In genomic region chr7:127715901-127716300, GRCh38 we compare ENCODE assay signal across 22 cellular contexts.
"Had no signal": no experiment of that assay in that cellular context is flagged by ENCODE, and none has a peak within 500 bp of the region (broad histone marks: within the 10 kb centered on the region; RNA-seq: fewer than 3 reads in every experiment).

No MANE protein-coding gene starts in this region.

- ATAC-seq: activated CD8-positive, alpha-beta T cell treated with anti-CD3 and anti-CD28 coated beads, Interleukin-2, amount 10 ng/mL, durations not matched to agents 7 days and 5 days; activated T-helper 17 cell treated with anti-CD3 and anti-CD28 coated beads, Interleukin-2, amount 50 U/mL, for 72 hours; gastroesophageal sphincter; heart left ventricle; left ventricle myocardium superior; natural killer cell had no signal

- H3K27me3 Mint-ChIP-seq: activated naive CD8-positive, alpha-beta T cell treated with anti-CD3 and anti-CD28 coated beads for 36 hours; activated T-helper 17 cell treated with anti-CD3 and anti-CD28 coated beads, Interleukin-2, amount 50 U/mL, for 72 hours had no signal

- H3K4me3 Mint-ChIP-seq: activated CD8-positive, alpha-beta T cell treated with anti-CD3 and anti-CD28 coated beads, Interleukin-2, amount 10 ng/mL, durations not matched to agents 7 days and 5 days; activated naive CD8-positive, alpha-beta T cell treated with anti-CD3 and anti-CD28 coated beads for 36 hours; activated T-helper 17 cell treated with anti-CD3 and anti-CD28 coated beads, Interleukin-2, amount 50 U/mL, for 72 hours had no signal

- H3K27me3 ChIP-seq: gastroesophageal sphincter, heart left ventricle, ovary, upper lobe of left lung had no signal

- H3K27ac Mint-ChIP-seq: activated CD8-positive, alpha-beta T cell treated with anti-CD3 and anti-CD28 coated beads, Interleukin-2, amount 10 ng/mL, durations not matched to agents 7 days and 5 days; activated naive CD8-positive, alpha-beta T cell treated with anti-CD3 and anti-CD28 coated beads for 36 hours; activated T-helper 17 cell treated with anti-CD3 and anti-CD28 coated beads, Interleukin-2, amount 50 U/mL, for 72 hours had no signal

- H3K4me3 ChIP-seq: coronary artery, gastroesophageal sphincter, heart left ventricle, ovary, prostate gland, thoracic aorta, upper lobe of left lung had no signal

- H3K27ac ChIP-seq: coronary artery, gastroesophageal sphincter, heart left ventricle, ovary, prostate gland, thoracic aorta, upper lobe of left lung had no signal

- H3K36me3 ChIP-seq: ovary, prostate gland had no signal

- H3K9me3 Mint-ChIP-seq: activated T-helper 17 cell treated with anti-CD3 and anti-CD28 coated beads, Interleukin-2, amount 50 U/mL, for 72 hours had no signal

- H3K9me3 ChIP-seq: ovary, prostate gland, thoracic aorta had no signal

- H3K4me1 ChIP-seq: gastroesophageal sphincter, prostate gland had no signal

- DNase-seq: activated CD4-positive, alpha-beta T cell treated with anti-CD3 and anti-CD28 coated beads for 1 hour; activated CD4-positive, alpha-beta T cell treated with anti-CD3 and anti-CD28 coated beads, Interleukin-2, amount 50 U/mL, for 1 hour; activated CD8-positive, alpha-beta T cell treated with anti-CD3 and anti-CD28 coated beads, Interleukin-2, amount 10 ng/mL, durations not matched to agents 7 days and 5 days; activated naive CD4-positive, alpha-beta T cell treated with Interleukin-2 at 50 U/mL for 16 hours; activated naive CD8-positive, alpha-beta T cell treated with anti-CD3 and anti-CD28 coated beads for 36 hours; activated T-cell treated with anti-CD3 and anti-CD28 coated beads, Interleukin-2, amount 50 U/mL, for 1 hour; amniotic stem cell; cerebellar nuclear complex; heart left ventricle; left ventricle myocardium superior; mammary epithelial cell; midbrain; natural killer cell; ovary; stimulated activated CD4-positive, alpha-beta T cell treated with anti-CD3 and anti-CD28 coated beads, Interleukin-2, amount 100 ng/mL, for 48 hours; stimulated activated naive CD4-positive, alpha-beta T cell; upper lobe of left lung had no signal
